19 cellular contexts compared by ENCODE assay signal in the genomic region with DNA sequence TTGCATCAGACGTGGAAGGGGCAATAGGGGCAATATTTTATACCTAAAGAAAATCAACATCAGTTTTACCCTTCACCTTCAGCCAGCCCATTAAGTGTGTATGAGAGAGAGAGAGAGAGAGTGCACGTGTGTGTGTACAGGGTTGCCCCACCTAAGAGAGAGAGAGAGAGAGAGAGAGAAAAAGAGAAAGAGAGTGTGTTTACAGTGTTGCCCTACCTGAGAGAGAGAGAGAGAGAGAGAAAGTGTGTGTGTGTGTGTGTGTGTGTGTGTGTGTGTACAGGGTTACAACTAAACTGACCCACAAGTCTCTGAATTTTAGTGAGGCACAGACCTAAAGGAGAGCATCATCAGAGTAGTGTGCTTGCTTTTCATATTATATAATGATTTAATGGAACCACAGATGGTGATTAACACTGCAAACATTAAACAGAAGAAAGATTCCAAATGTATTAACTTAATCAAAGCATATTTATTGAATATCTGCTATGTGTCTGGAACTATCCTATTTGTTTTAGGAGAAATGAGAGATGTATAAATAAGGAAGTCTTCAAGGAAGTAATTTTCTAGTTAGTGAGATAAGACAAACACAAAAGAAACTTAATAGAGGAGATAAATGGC.
"Had no signal": no experiment of that assay in that cellular context is flagged by ENCODE, and none has a peak within 500 bp of the region (broad histone marks: within the 10 kb centered on the region; RNA-seq: fewer than 3 reads in every experiment).

No MANE protein-coding gene starts in this region.

- H3K27me3 ChIP-seq: heart right ventricle had no signal

- DNase-seq: activated CD4-positive, alpha-beta memory T cell treated with anti-CD3 and anti-CD28 coated beads, Interleukin-2, amount 10 ng/mL, durations not matched to agents 7 days and 5 days; activated CD4-positive, alpha-beta T cell treated with anti-CD3 and anti-CD28 coated beads, Interleukin-2, amount 10 ng/mL, durations not matched to agents 24 days and 14 days; activated effector memory CD4-positive, alpha-beta T cell treated with anti-CD3 and anti-CD28 coated beads, Interleukin-2, amount 50 U/mL, for 16 hours; activated naive CD4-positive, alpha-beta T cell treated with anti-CD3 and anti-CD28 coated beads, Interleukin-2, amount 50 U/mL, for 16 hours; activated T-cell treated with anti-CD3 and anti-CD28 coated beads for 4 hours; aorta; effector CD4-positive, alpha-beta T cell; foreskin fibroblast; heart right ventricle; left lung; natural killer cell; stimulated activated CD4-positive, alpha-beta T cell treated with anti-CD3 and anti-CD28 coated beads, Interleukin-4, amount 100 ng/mL, for 24 hours; stimulated activated naive CD4-positive, alpha-beta T cell treated with Interleukin-2 at 50 U/mL for 16 hours; T1000 had no signal

- ATAC-seq: activated CD4-positive, CD25-positive, alpha-beta regulatory T cell treated with anti-CD3 and anti-CD28 coated beads, Interleukin-2, amount 50 U/mL, for 24 hours; heart right ventricle; left lung; natural killer cell had no signal

- FAIRE-seq: endometrium had no signal

- H3K4me3 ChIP-seq: heart right ventricle, left lung, lung, prostate gland, thoracic aorta had no signal

- H3K9me3 ChIP-seq: heart right ventricle, left lung, prostate gland, thoracic aorta had no signal

- H3K36me3 ChIP-seq: heart right ventricle, left lung, prostate gland, thoracic aorta had no signal

- H3K27ac ChIP-seq: heart right ventricle, left lung, prostate gland, thoracic aorta had no signal

- H3K4me1 ChIP-seq: prostate gland had no signal
